ENCODE assay signal across 1 cellular context in genomic region chr16:87278191-87279093, GRCh38.
TF ChIP-seq lines count a peak whose summit lies in the region.

No MANE protein-coding gene starts in this region.

TF ChIP-seq in H1, 55 proteins besides CTCF, POLR2A, EP300 and RAD21:
- no peak for TF ChIP-seq RFX5 (IDR thresholded peaks at IDR 0.05; ENCODE audit: borderline replicate concordance, low read depth, low read length)
- no peak for TF ChIP-seq RXRA (IDR thresholded peaks at IDR 0.05; ENCODE audit: insufficient read depth, low read depth, low read length)
- no peak for TF ChIP-seq POU5F1 (IDR thresholded peaks at IDR 0.05; ENCODE audit: low read depth, low read length)
- TF ChIP-seq EGR1 (IDR thresholded peaks at IDR 0.05; ENCODE audit: borderline replicate concordance, low read depth, low read length): 0 out of 2 replicates have a peak, but pooled peaks have one; percentile 8
- peak; percentile 15; the same call in 1 of the 2 replicates for TF ChIP-seq TBP (IDR thresholded peaks at IDR 0.05; ENCODE audit: low read depth, low read length)
- no peak for TF ChIP-seq RBBP5 (IDR thresholded peaks at IDR 0.05; ENCODE audit: borderline replicate concordance, low read depth, low read length)
- no peak for TF ChIP-seq ATF2 (IDR thresholded peaks at IDR 0.05; ENCODE audit: low read length)
- TF ChIP-seq SIRT6 (IDR thresholded peaks at IDR 0.05; ENCODE audit: low read length): no peak
- TF ChIP-seq CEBPB (IDR thresholded peaks at IDR 0.05; ENCODE audit: low read depth, low read length): no peak
- TF ChIP-seq NRF1 (IDR thresholded peaks at IDR 0.05; ENCODE audit: low read depth, low read length): no peak
- TF ChIP-seq CREB1 (IDR thresholded peaks at IDR 0.05): 0 out of 2 replicates have a peak, but pooled peaks have one; percentile 19
- no peak for TF ChIP-seq BCL11A (IDR thresholded peaks at IDR 0.05; ENCODE audit: low read depth in 2 of 2, low read length in 2 of 2)
- peak; percentile 43; the same call in 1 of the 2 replicates for TF ChIP-seq E2F6 (IDR thresholded peaks at IDR 0.05)
- peak; percentile 81 for TF ChIP-seq MAX (IDR thresholded peaks at IDR 0.05)
